In the genomic region with DNA sequence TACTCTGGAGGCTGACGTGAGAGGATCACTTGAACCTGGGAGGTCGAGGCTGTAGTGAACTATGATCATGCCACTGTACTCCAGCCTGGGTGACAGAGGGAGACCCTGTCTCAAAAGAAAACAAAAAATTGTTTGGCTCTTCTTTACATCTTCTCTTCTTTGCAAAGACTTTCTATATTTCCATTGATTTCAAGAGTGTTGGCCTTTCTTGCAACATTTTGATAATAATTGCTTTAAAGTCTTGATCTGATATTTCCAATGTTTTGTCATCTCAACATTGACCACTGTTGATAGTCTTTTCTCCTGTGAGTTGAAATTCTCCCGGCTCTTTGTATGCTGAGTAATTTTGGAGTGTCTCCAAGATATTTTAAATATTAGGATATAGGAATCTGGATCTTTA, we compare ENCODE assay signal across 37 cellular contexts. TPM values are rescaled to one million over a fixed set of nuclear protein-coding genes. Genes with fewer than 3 reads are reported as not detected.
"Had no signal": no experiment of that assay in that cellular context is flagged by ENCODE, and none has a peak within 500 bp of the region (broad histone marks: within the 10 kb centered on the region; RNA-seq: fewer than 3 reads in every experiment).

No MANE protein-coding gene starts in this region.

- H3K27me3 ChIP-seq: adrenal gland, ascending aorta, cardiac muscle cell had no signal

- H3K27ac ChIP-seq: adrenal gland, ascending aorta, cardiac muscle cell, VCaP had no signal

- H3K4me3 ChIP-seq: adrenal gland, ascending aorta, cardiac muscle cell had no signal

- H3K9me3 ChIP-seq: adrenal gland, ascending aorta had no signal

- H3K27ac Mint-ChIP-seq: activated B cell treated with CpG ODN at 0.5 μM for 24 hours; activated CD4-positive, alpha-beta memory T cell treated with anti-CD3 and anti-CD28 coated beads for 36 hours; activated CD4-positive, alpha-beta T cell treated with anti-CD3 and anti-CD28 coated beads, Interleukin-2, amount 10 ng/mL, durations not matched to agents 24 days and 14 days; activated CD8-positive, alpha-beta T cell treated with anti-CD3 and anti-CD28 coated beads for 36 hours; activated naive CD4-positive, alpha-beta T cell treated with anti-CD3 and anti-CD28 coated beads for 36 hours; activated naive CD4-positive, alpha-beta T cell treated with anti-CD3 and anti-CD28 coated beads, Interleukin-2, amount 50 U/mL, for 72 hours; activated naive CD8-positive, alpha-beta T cell treated with anti-CD3 and anti-CD28 coated beads for 36 hours; activated T-cell treated with anti-CD3 and anti-CD28 coated beads, Interleukin-2, amount 50 U/mL, for 72 hours; activated T-helper 1 cell treated with anti-CD3 and anti-CD28 coated beads, Interleukin-12 subunit alpha, Interleukin-12 subunit beta, Interleukin-2, Interleukin-4 antibody, amounts not matched to agents 30 ng/mL and 10 ng/mL and 1 ng/mL, durations not matched to agents 14 hours and 24 hours and 36 hours; activated T-helper 17 cell treated with anti-CD3 and anti-CD28 coated beads, Interleukin-2, amount 50 U/mL, for 72 hours; brain; T-helper 1 cell treated with Interleukin-12 subunit alpha and Interleukin-12 subunit beta and Interleukin-4 antibody, amounts not matched to agents 30 μg/mL and 1 μg/mL, for 36 hours; T-helper 2 cell treated with Interferon-gamma antibody and Interleukin-4, amounts not matched to agents 5 μg/mL and 100 μg/mL, for 36 hours had no signal

- H3K9me3 Mint-ChIP-seq: activated CD4-positive, alpha-beta T cell treated with anti-CD3 and anti-CD28 coated beads, Interleukin-2, amount 10 ng/mL, durations not matched to agents 24 days and 14 days; activated CD8-positive, alpha-beta T cell treated with anti-CD3 and anti-CD28 coated beads for 36 hours; activated naive CD4-positive, alpha-beta T cell treated with anti-CD3 and anti-CD28 coated beads for 36 hours; activated naive CD4-positive, alpha-beta T cell treated with anti-CD3 and anti-CD28 coated beads, Interleukin-2, amount 50 U/mL, for 72 hours; activated T-cell treated with anti-CD3 and anti-CD28 coated beads, Interleukin-2, amount 50 U/mL, for 72 hours; activated T-helper 1 cell treated with anti-CD3 and anti-CD28 coated beads, Interleukin-12 subunit alpha, Interleukin-12 subunit beta, Interleukin-2, Interleukin-4 antibody, amounts not matched to agents 30 ng/mL and 10 ng/mL and 1 ng/mL, durations not matched to agents 14 hours and 24 hours and 36 hours; activated T-helper 17 cell treated with anti-CD3 and anti-CD28 coated beads, Interleukin-2, amount 50 U/mL, for 72 hours; central memory CD8-positive, alpha-beta T cell; T-helper 1 cell treated with Interleukin-12 subunit alpha and Interleukin-12 subunit beta and Interleukin-4 antibody, amounts not matched to agents 30 μg/mL and 1 μg/mL, for 36 hours; T-helper 2 cell treated with Interferon-gamma antibody and Interleukin-4, amounts not matched to agents 5 μg/mL and 100 μg/mL, for 36 hours had no signal

- DNase-seq: activated B cell treated with CpG ODN at 0.5 μM for 24 hours; activated CD4-positive, alpha-beta memory T cell treated with anti-CD3 and anti-CD28 coated beads for 36 hours; activated CD4-positive, alpha-beta T cell treated with anti-CD3 and anti-CD28 coated beads for 4 hours; activated CD4-positive, alpha-beta T cell treated with anti-CD3 and anti-CD28 coated beads, Interleukin-2, amount 10 ng/mL, durations not matched to agents 24 days and 14 days; activated CD4-positive, alpha-beta T cell treated with anti-CD3 and anti-CD28 coated beads, Interleukin-2, amount 50 U/mL, for 1 hour; activated CD4-positive, alpha-beta T cell treated with anti-CD3 and anti-CD28 coated beads, Interleukin-2, amount 50 U/mL, for 4 hours; activated CD4-positive, CD25-positive, alpha-beta regulatory T cell treated with anti-CD3 and anti-CD28 coated beads, Interleukin-2, amount 50 U/mL, for 72 hours; activated CD8-positive, alpha-beta memory T cell treated with anti-CD3 and anti-CD28 coated beads, Interleukin-2, amount 50 U/mL, for 4 hours; activated CD8-positive, alpha-beta T cell treated with anti-CD3 and anti-CD28 coated beads for 36 hours; activated gamma-delta T cell treated with Interleukin-2 at 50 U/mL for 16 hours; activated naive CD4-positive, alpha-beta T cell; activated naive CD4-positive, alpha-beta T cell treated with anti-CD3 and anti-CD28 coated beads for 36 hours; activated naive CD4-positive, alpha-beta T cell treated with anti-CD3 and anti-CD28 coated beads, Interleukin-2, amount 50 U/mL, for 16 hours; activated naive CD8-positive, alpha-beta T cell treated with anti-CD3 and anti-CD28 coated beads for 36 hours; activated T-cell treated with anti-CD3 and anti-CD28 coated beads for 4 hours; activated T-cell treated with anti-CD3 and anti-CD28 coated beads, Interleukin-2, amount 50 U/mL, for 1 hour; activated T-cell treated with anti-CD3 and anti-CD28 coated beads, Interleukin-2, amount 50 U/mL, for 4 hours; activated T-cell treated with anti-CD3 and anti-CD28 coated beads, Interleukin-2, amount 50 U/mL, for 72 hours; amniotic stem cell; anterior cingulate cortex; caudate nucleus; cerebellar nuclear complex; T-helper 2 cell; T-helper 9 cell had no signal

- H3K36me3 Mint-ChIP-seq: activated CD4-positive, alpha-beta memory T cell treated with anti-CD3 and anti-CD28 coated beads for 36 hours; activated naive CD8-positive, alpha-beta T cell treated with anti-CD3 and anti-CD28 coated beads for 36 hours; brain had no signal

- H3K4me1 ChIP-seq: adrenal gland, ascending aorta had no signal

- ATAC-seq: activated CD8-positive, alpha-beta T cell treated with anti-CD3 and anti-CD28 coated beads for 36 hours; activated naive CD4-positive, alpha-beta T cell treated with anti-CD3 and anti-CD28 coated beads, Interleukin-2, amount 50 U/mL, for 72 hours; activated T-cell treated with anti-CD3 and anti-CD28 coated beads, Interleukin-2, amount 50 U/mL, for 4 hours; activated T-cell treated with anti-CD3 and anti-CD28 coated beads, Interleukin-2, amount 50 U/mL, for 72 hours; activated T-helper 17 cell treated with anti-CD3 and anti-CD28 coated beads, Interleukin-2, amount 50 U/mL, for 72 hours had no signal

- H3K4me1 Mint-ChIP-seq: activated B cell treated with CpG ODN at 0.5 μM for 24 hours; activated naive CD8-positive, alpha-beta T cell treated with anti-CD3 and anti-CD28 coated beads for 36 hours; activated T-helper 17 cell treated with anti-CD3 and anti-CD28 coated beads, Interleukin-2, amount 50 U/mL, for 72 hours; brain; central memory CD8-positive, alpha-beta T cell had no signal

- H3K36me3 ChIP-seq: adrenal gland, ascending aorta, cardiac muscle cell had no signal

- H3K4me3 Mint-ChIP-seq: activated B cell treated with CpG ODN at 0.5 μM for 24 hours; activated CD4-positive, alpha-beta memory T cell treated with anti-CD3 and anti-CD28 coated beads for 36 hours; activated CD4-positive, alpha-beta T cell treated with anti-CD3 and anti-CD28 coated beads, Interleukin-2, amount 10 ng/mL, durations not matched to agents 24 days and 14 days; activated CD8-positive, alpha-beta T cell treated with anti-CD3 and anti-CD28 coated beads for 36 hours; activated naive CD4-positive, alpha-beta T cell treated with anti-CD3 and anti-CD28 coated beads for 36 hours; activated naive CD8-positive, alpha-beta T cell treated with anti-CD3 and anti-CD28 coated beads for 36 hours; activated T-cell treated with anti-CD3 and anti-CD28 coated beads, Interleukin-2, amount 50 U/mL, for 4 hours; activated T-cell treated with anti-CD3 and anti-CD28 coated beads, Interleukin-2, amount 50 U/mL, for 72 hours; activated T-helper 1 cell treated with anti-CD3 and anti-CD28 coated beads, Interleukin-12 subunit alpha, Interleukin-12 subunit beta, Interleukin-2, Interleukin-4 antibody, amounts not matched to agents 30 ng/mL and 10 ng/mL and 1 ng/mL, durations not matched to agents 14 hours and 24 hours and 36 hours; activated T-helper 17 cell treated with anti-CD3 and anti-CD28 coated beads, Interleukin-2, amount 50 U/mL, for 72 hours; brain; central memory CD8-positive, alpha-beta T cell; T-helper 1 cell treated with Interleukin-12 subunit alpha and Interleukin-12 subunit beta and Interleukin-4 antibody, amounts not matched to agents 30 μg/mL and 1 μg/mL, for 36 hours; T-helper 2 cell treated with Interferon-gamma antibody and Interleukin-4, amounts not matched to agents 5 μg/mL and 100 μg/mL, for 36 hours had no signal

RNA-seq across cellular contexts. Expression of a gene that starts 17.8 kb away (rescaled TPM):
- total RNA-seq: activated B cell treated with CpG ODN at 0.5 μM for 24 hours; activated CD4-positive, alpha-beta T cell treated with anti-CD3 and anti-CD28 coated beads, Interleukin-2, amount 10 ng/mL, durations not matched to agents 24 days and 14 days; activated CD8-positive, alpha-beta memory T cell treated with anti-CD3 and anti-CD28 coated beads for 36 hours; activated T-helper 1 cell treated with anti-CD3 and anti-CD28 coated beads, Interleukin-12 subunit alpha, Interleukin-12 subunit beta, Interleukin-2, Interleukin-4 antibody, amounts not matched to agents 30 ng/mL and 10 ng/mL and 1 ng/mL, durations not matched to agents 14 hours and 24 hours and 36 hours had no signal

RNA-seq across cellular contexts. Expression of a gene that starts 29.3 kb away (rescaled TPM):
- total RNA-seq: activated CD8-positive, alpha-beta T cell treated with anti-CD3 and anti-CD28 coated beads for 36 hours; ascending aorta had no signal

RNA-seq across cellular contexts. Expression of a gene that starts 42.9 kb away (rescaled TPM):
- total RNA-seq: activated B cell treated with CpG ODN at 0.5 μM for 24 hours; activated CD4-positive, alpha-beta memory T cell treated with anti-CD3 and anti-CD28 coated beads for 36 hours; activated CD4-positive, alpha-beta T cell treated with anti-CD3 and anti-CD28 coated beads, Interleukin-2, amount 10 ng/mL, durations not matched to agents 24 days and 14 days; activated CD8-positive, alpha-beta memory T cell treated with anti-CD3 and anti-CD28 coated beads for 36 hours; activated CD8-positive, alpha-beta T cell treated with anti-CD3 and anti-CD28 coated beads for 36 hours; activated naive CD4-positive, alpha-beta T cell treated with anti-CD3 and anti-CD28 coated beads for 36 hours; activated naive CD4-positive, alpha-beta T cell treated with anti-CD3 and anti-CD28 coated beads, Interleukin-2, amount 50 U/mL, for 72 hours; activated naive CD8-positive, alpha-beta T cell treated with anti-CD3 and anti-CD28 coated beads for 36 hours; activated T-cell treated with anti-CD3 and anti-CD28 coated beads, Interleukin-2, amount 50 U/mL, for 72 hours; activated T-helper 1 cell treated with anti-CD3 and anti-CD28 coated beads, Interleukin-12 subunit alpha, Interleukin-12 subunit beta, Interleukin-2, Interleukin-4 antibody, amounts not matched to agents 30 ng/mL and 10 ng/mL and 1 ng/mL, durations not matched to agents 14 hours and 24 hours and 36 hours; activated T-helper 17 cell treated with anti-CD3 and anti-CD28 coated beads, Interleukin-2, amount 50 U/mL, for 72 hours; ascending aorta; bronchial epithelial cell had no signal

RNA-seq across cellular contexts. Expression of a gene that starts 48.0 kb away (rescaled TPM):
- total RNA-seq: activated B cell treated with CpG ODN at 0.5 μM for 24 hours; activated CD4-positive, alpha-beta memory T cell treated with anti-CD3 and anti-CD28 coated beads for 36 hours; activated CD4-positive, alpha-beta T cell treated with anti-CD3 and anti-CD28 coated beads, Interleukin-2, amount 10 ng/mL, durations not matched to agents 24 days and 14 days; activated CD8-positive, alpha-beta memory T cell treated with anti-CD3 and anti-CD28 coated beads for 36 hours; activated CD8-positive, alpha-beta T cell treated with anti-CD3 and anti-CD28 coated beads for 36 hours; activated naive CD4-positive, alpha-beta T cell treated with anti-CD3 and anti-CD28 coated beads for 36 hours; activated naive CD4-positive, alpha-beta T cell treated with anti-CD3 and anti-CD28 coated beads, Interleukin-2, amount 50 U/mL, for 72 hours; activated naive CD8-positive, alpha-beta T cell treated with anti-CD3 and anti-CD28 coated beads for 36 hours; activated T-cell treated with anti-CD3 and anti-CD28 coated beads, Interleukin-2, amount 50 U/mL, for 4 hours; activated T-cell treated with anti-CD3 and anti-CD28 coated beads, Interleukin-2, amount 50 U/mL, for 72 hours; activated T-helper 1 cell treated with anti-CD3 and anti-CD28 coated beads, Interleukin-12 subunit alpha, Interleukin-12 subunit beta, Interleukin-2, Interleukin-4 antibody, amounts not matched to agents 30 ng/mL and 10 ng/mL and 1 ng/mL, durations not matched to agents 14 hours and 24 hours and 36 hours; activated T-helper 17 cell treated with anti-CD3 and anti-CD28 coated beads, Interleukin-2, amount 50 U/mL, for 72 hours; adrenal gland; ascending aorta; bronchial epithelial cell; cardiac muscle cell had no signal
- polyA plus RNA-seq: cardiac muscle cell had no signal
